8 cellular contexts compared by ENCODE assay signal in the genomic region with DNA sequence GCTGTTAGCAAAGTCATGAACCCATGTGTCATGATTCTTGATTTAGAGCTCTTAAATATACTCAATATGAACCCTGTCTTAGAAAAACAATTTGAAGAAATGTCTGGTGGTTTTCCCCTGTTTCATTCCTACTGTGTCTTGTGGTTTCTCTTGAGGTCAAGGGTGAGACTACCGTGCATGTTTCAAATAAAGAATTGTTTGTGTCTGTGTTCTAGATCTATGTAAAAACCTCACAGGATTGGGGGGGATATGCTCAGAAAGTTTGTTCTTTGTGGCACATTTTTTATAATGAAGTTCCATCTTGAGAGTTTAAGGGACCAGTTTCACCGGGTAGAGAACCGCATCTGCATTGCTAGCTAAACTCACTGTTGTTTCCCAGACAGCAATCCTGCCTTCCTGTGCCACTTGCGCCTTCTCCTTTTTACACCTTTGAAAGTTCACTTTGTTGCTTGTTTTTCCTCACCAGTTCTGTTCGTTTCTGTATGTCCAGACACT. TPM values are rescaled to one million over a fixed set of nuclear protein-coding genes. Genes with fewer than 3 reads are reported as not detected.
DNase-seq lines count a peak whose midpoint lies in the region; TF ChIP-seq lines count a peak whose summit lies in the region.

No MANE protein-coding gene starts in this region.

- H3K9me3 ChIP-seq in GM23248 (ENCODE audit: low read depth) (no peaks in the 10 kb centered on the region), neutrophil (no peaks in the 10 kb centered on the region)

- H3K4me2 ChIP-seq in GM23248 (ENCODE audit: unreplicated experiment): no peak overlapping the region

- no peak overlapping the region for H3K9ac ChIP-seq in GM23248

- H3K27me3 ChIP-seq in GM23248 (replicated peaks; ENCODE audit: insufficient read depth) (no peaks in the 10 kb centered on the region), neutrophil (no peaks in the 10 kb centered on the region)

- H3K4me3 ChIP-seq in GM23248 (no peak overlapping the region), astrocyte of the spinal cord (ENCODE audit: low read depth, low read length) (no peak overlapping the region), neutrophil (ENCODE audit: low read depth in 1 of 2, low read length in 1 of 2) (peak overlapping the region; percentile 38 to 62)

- no peak overlapping the region for H2AFZ ChIP-seq in GM23248

- 78 to 80% methylated on average over 5 of the region's 5 CpGs for WGBS in GM23248 (ENCODE audit: low coverage in 1 of 2, low lambda C conversion rate in 2 of 2, missing lambda C conversion rate in 2 of 2), 2 experiments

- peaks cover 18% of the 10 kb centered on the region; the same call in 1 of the 2 replicates for H3K4me1 ChIP-seq in GM23248 (ENCODE audit: insufficient read depth)
- peaks cover 59 to 66% of the 10 kb centered on the region in 2 experiments for H3K4me1 ChIP-seq in neutrophil (ENCODE audit: control insufficient read depth in 1 of 2, insufficient read depth in 1 of 2, low read depth in 1 of 2, low read length in 1 of 2)

- no peak for TF ChIP-seq CTCF in GM13977 (IDR thresholded peaks at IDR 0.05; ENCODE audit: extremely low read depth, insufficient read depth, missing control alignments)
- TF ChIP-seq CTCF in astrocyte of the spinal cord (IDR thresholded peaks at IDR 0.05; ENCODE audit: low read depth, low read length): no peak
- no peak for TF ChIP-seq CTCF in neutrophil (IDR thresholded peaks at IDR 0.05)

- no peaks in the 10 kb centered on the region for H3F3A ChIP-seq in GM23248 (ENCODE audit: insufficient read depth)

- H4K20me1 ChIP-seq in GM23248 (ENCODE audit: insufficient read depth): no peaks in the 10 kb centered on the region

- no peaks in the 10 kb centered on the region for H3K9me2 ChIP-seq in GM23248 (ENCODE audit: insufficient read depth)

- DNase-seq in GM13977 (ENCODE audit: low spot score): peak; percentile 48
- peak; percentile 29 for DNase-seq in GM23248
- peak; percentile 10 to 24 for DNase-seq in Kasumi-1 (lab: John Stamatoyannopoulos, UW)
- peak; percentile 90 for DNase-seq in astrocyte of the spinal cord (ENCODE audit: low read depth, low spot score)
- no peak for DNase-seq in NCI-H2107 treated with DMSO at 0.1 percent for 48 hours (lab: John Stamatoyannopoulos, UW; ENCODE audit: unreplicated experiment)
- no peak for DNase-seq in NCI-H1436 treated with DMSO at 0.1 percent for 48 hours (lab: John Stamatoyannopoulos, UW)
- no peak for DNase-seq in GM19240 (ENCODE audit: insufficient read length, low spot score)

- in situ Hi-C loops in GM13977 (cut with MboI; ENCODE audit: low pct_unique_long_range_greater_than_20kb, low sequenced_read_pairs, unreplicated experiment) (no loop called here), GM23248 (cut with MboI) (no loop called here), astrocyte of the spinal cord (cut with HindIII; ENCODE audit: low sequenced_read_pairs) (no loop called here)

- no peaks in the 10 kb centered on the region for H3K36me3 ChIP-seq in GM23248 (ENCODE audit: low read depth)
- peaks cover 13% of the 10 kb centered on the region for H3K36me3 ChIP-seq in neutrophil

- no peaks in the 10 kb centered on the region for H3K79me2 ChIP-seq in GM23248 (ENCODE audit: insufficient read depth)

- H3K27ac ChIP-seq in GM23248 (no peak overlapping the region), neutrophil (peak overlapping the region; percentile 95)

RNA-seq across cellular contexts. Expression of gene CACYBP, which starts 30.9 kb away (rescaled TPM):
- total RNA-seq in GM23248 (2014; rRNA removed; shearing (Covaris generic)): 71.3 and 84.8 TPM in 2 replicates
- 165 and 195 TPM in 2 replicates for polyA plus RNA-seq in GM23248 (2016; fragmentation: Nextera tagmentation; extraction: Ambion mirVana)

RNA-seq across cellular contexts. Expression of gene MRPS14, which starts 54.4 kb away (rescaled TPM):
- 7.5 and 19.6 TPM in 2 replicates for total RNA-seq in GM23248 (2014; rRNA removed; shearing (Covaris generic))
- polyA plus RNA-seq in GM23248 (2016; fragmentation: Nextera tagmentation; extraction: Ambion mirVana): 62.7 and 63.7 TPM in 2 replicates

Comparison
In these comparisons a context has a peak if more than half of its experiments do, and no peak if none do; other contexts are left out.
1. DNase-seq: peak in GM13977 (single experiment), GM23248 (single experiment), Kasumi-1 (2 of 2) and astrocyte of the spinal cord (single experiment); none in NCI-H2107 treated with DMSO at 0.1 percent for 48 hours (single experiment), NCI-H1436 treated with DMSO at 0.1 percent for 48 hours (single experiment) and GM19240 (single experiment).
2. H3K4me3 ChIP-seq: peak in neutrophil (2 of 2); none in GM23248 (single experiment) and astrocyte of the spinal cord (single experiment).